In genomic region chr2:181763423-181763822, GRCh38 we compare ENCODE assay signal across 25 cellular contexts.
"Had no signal": no experiment of that assay in that cellular context is flagged by ENCODE, and none has a peak within 500 bp of the region (broad histone marks: within the 10 kb centered on the region; RNA-seq: fewer than 3 reads in every experiment).

No MANE protein-coding gene starts in this region.

- FAIRE-seq: pancreas, urothelium cell line had no signal

- H3K36me3 ChIP-seq: heart left ventricle, pancreas, prostate gland, sigmoid colon, thoracic aorta, tibial artery, upper lobe of right lung had no signal

- H3K4me2 ChIP-seq: hepatocyte, smooth muscle cell had no signal

- H3K79me2 ChIP-seq: hepatocyte had no signal

- H3K9me3 ChIP-seq: pancreas, prostate gland, sigmoid colon, thoracic aorta, tibial artery, upper lobe of right lung had no signal

- H3K4me1 ChIP-seq: pancreas, prostate gland, sigmoid colon, tibial artery, upper lobe of right lung had no signal

- H3K4me3 ChIP-seq: heart left ventricle, hepatocyte, lung, pancreas, prostate gland, sigmoid colon, smooth muscle cell, thoracic aorta, tibial artery, upper lobe of right lung had no signal

- H2AFZ ChIP-seq: hepatocyte had no signal

- DNase-seq: heart left ventricle; islet precursor cell; midbrain; naive thymus-derived CD8-positive, alpha-beta T cell; nucleus accumbens; pancreas; posterior cingulate gyrus; right cardiac atrium; sigmoid colon; stimulated activated CD4-positive, alpha-beta T cell treated with anti-CD3 and anti-CD28 coated beads, Interleukin-1b, Interleukin-23, amount 100 ng/mL, for 48 hours; stimulated activated CD4-positive, alpha-beta T cell treated with anti-CD3 and anti-CD28 coated beads, Interleukin-2, amount 100 ng/mL, for 48 hours; stimulated activated CD4-positive, alpha-beta T cell treated with anti-CD3 and anti-CD28 coated beads, Interleukin-4, amount 100 ng/mL, for 4 hours; stimulated activated CD8-positive, alpha-beta memory T cell treated with anti-CD3 and anti-CD28 coated beads, Interleukin-4, amount 100 ng/mL, for 48 hours; stimulated activated naive CD4-positive, alpha-beta T cell treated with Interleukin-2 at 50 U/mL for 16 hours; stimulated activated naive CD8-positive, alpha-beta T cell treated with anti-CD3 and anti-CD28 coated beads, Interleukin-15, amount 100 ng/mL, for 72 hours; tibial artery; upper lobe of right lung had no signal

- H3K27me3 ChIP-seq: heart left ventricle, hepatocyte, pancreas, sigmoid colon, tibial artery, upper lobe of right lung had no signal

- H3K27ac ChIP-seq: heart left ventricle, hepatocyte, prostate gland, sigmoid colon, thoracic aorta, tibial artery, upper lobe of right lung had no signal

- ATAC-seq: heart left ventricle; left lobe of liver; naive thymus-derived CD8-positive, alpha-beta T cell; right cardiac atrium; stimulated activated memory B cell treated with anti-CD40 and anti-IgM and Interleukin-4, amounts not matched to agents 10 μg/mL and 1 μg/mL and 100 μg/mL, for 72 hours; stimulated activated naive CD8-positive, alpha-beta T cell treated with anti-CD3 and anti-CD28 coated beads, Interleukin-15, amount 100 ng/mL, for 72 hours had no signal
